In genomic region chr13:112583592-112584277, GRCh38 we compare ENCODE assay signal across 12 cellular contexts. TPM values are rescaled to one million over a fixed set of nuclear protein-coding genes. Genes with fewer than 3 reads are reported as not detected.
A peak's percentile ranks its signal among the peaks of the same experiment; 100 is the strongest.
DNase-seq lines count a peak whose midpoint lies in the region; ATAC-seq, FAIRE-seq and TF ChIP-seq lines count a peak whose summit lies in the region.
"Had no signal": no experiment of that assay in that cellular context is flagged by ENCODE, and none has a peak within 500 bp of the region (broad histone marks: within the 10 kb centered on the region; RNA-seq: fewer than 3 reads in every experiment).

No MANE protein-coding gene starts in this region.

- H3K27ac ChIP-seq in lower lobe of right lung = peak overlapping the region; percentile 46
- no peak overlapping the region for H3K27ac ChIP-seq in CD4-positive, alpha-beta memory T cell (ENCODE audit: low read depth, low read length)
- H3K27ac ChIP-seq in small intestine (ENCODE audit: low read depth in 1 of 2, low read length in 1 of 2) = peak overlapping the region in 1 of 2 donors; percentile 42
- H3K27ac ChIP-seq: thoracic aorta had no signal

- H3K4me1 ChIP-seq in lower lobe of right lung (peaks cover 40% of the 10 kb centered on the region), small intestine (ENCODE audit: control insufficient read depth in 2 of 2, insufficient read depth in 1 of 2, low read depth in 1 of 2, low read length in 1 of 2) (peaks cover 6 to 13% of the 10 kb centered on the region in 2 donors)
- peaks cover 27% of the 10 kb centered on the region for H3K4me1 ChIP-seq in CD4-positive, alpha-beta memory T cell (ENCODE audit: insufficient read depth, low read length)

- H3K4me1 Mint-ChIP-seq in CD4-positive, alpha-beta memory T cell = peaks cover 37 to 72% (median 55%) of the 10 kb centered on the region in 4 donors
- H3K4me1 Mint-ChIP-seq in activated naive CD4-positive, alpha-beta T cell treated with anti-CD3 and anti-CD28 coated beads, Interleukin-2, amount 10 ng/mL, durations not matched to agents 7 days and 5 days = peaks cover 38% of the 10 kb centered on the region

- peaks cover 7 to 10% of the 10 kb centered on the region in 2 donors for H3K36me3 Mint-ChIP-seq in CD4-positive, alpha-beta memory T cell
- peaks cover 24% of the 10 kb centered on the region for H3K36me3 Mint-ChIP-seq in activated naive CD4-positive, alpha-beta T cell treated with anti-CD3 and anti-CD28 coated beads, Interleukin-2, amount 10 ng/mL, durations not matched to agents 7 days and 5 days

- POLR2A ChIA-PET in CD4-positive, alpha-beta memory T cell (lab: Charles Lee; ENCODE audit: partially characterized antibody) = no interaction called here

- H3K4me3 ChIP-seq in lower lobe of right lung (no peak overlapping the region), small intestine (ENCODE audit: low read depth in 1 of 2, low read length in 2 of 2) (no peak overlapping the region)
- H3K4me3 ChIP-seq in CD4-positive, alpha-beta memory T cell (ENCODE audit: low read length in 2 of 2) = no peak overlapping the region
- H3K4me3 ChIP-seq: body of pancreas, thoracic aorta had no signal

- intact Hi-C loops in lower lobe of right lung (cut with DNase I) = no loop called here
- intact Hi-C loops in CD4-positive, alpha-beta memory T cell (cut with micrococcal nuclease) = no loop called here

- ATAC-seq in GM18498 (IDR thresholded peaks at IDR 0.05; ENCODE audit: unreplicated experiment) = peak; percentile 43
- ATAC-seq in lower lobe of right lung = peak in 1 of 2 donors; percentile 58
- ATAC-seq: body of pancreas had no signal

- peak overlapping the region in 1 of 7 donors; percentile 37 for H3K27ac Mint-ChIP-seq in CD4-positive, alpha-beta memory T cell
- H3K27ac Mint-ChIP-seq in activated naive CD4-positive, alpha-beta T cell treated with anti-CD3 and anti-CD28 coated beads, Interleukin-2, amount 10 ng/mL, durations not matched to agents 7 days and 5 days = no peak overlapping the region

- 79 to 88% (median 85%) methylated on average over 11 of the region's 11 CpGs for WGBS in small intestine, 3 donors

- CTCF ChIA-PET in CD4-positive, alpha-beta memory T cell (lab: Charles Lee; ENCODE audit: partially characterized antibody) = interaction anchor here (1.5 kb wide), 1 partner anchor 22 kb away, joined by 3 read pairs; no protein-coding TSS in a partner anchor
- CTCF ChIA-PET in activated naive CD4-positive, alpha-beta T cell treated with anti-CD3 and anti-CD28 coated beads, Interleukin-2, amount 10 ng/mL, durations not matched to agents 7 days and 5 days (lab: Charles Lee) = no interaction called here

- DNase-seq in H54 (ENCODE audit: insufficient read length, low spot score) = no peak
- peak; percentile 58 for DNase-seq in NAMALWA (ENCODE audit: low spot score)
- no peak for DNase-seq in lower lobe of right lung
- no peak for DNase-seq in NCI-H774 (lab: John Stamatoyannopoulos, UW)
- no peak for DNase-seq in CD4-positive, alpha-beta memory T cell
- DNase-seq in small intestine = no peak
- no peak for DNase-seq in activated naive CD4-positive, alpha-beta T cell treated with anti-CD3 and anti-CD28 coated beads, Interleukin-2, amount 10 ng/mL, durations not matched to agents 7 days and 5 days
- DNase-seq: T1000 had no signal

- FAIRE-seq in H54 (lab: Jason Lieb, UNC) (peak; percentile 67), small intestine (lab: Jason Lieb, UNC) (no peak)
- FAIRE-seq: G401.6 had no signal

- TF ChIP-seq CTCF in lower lobe of right lung (IDR thresholded peaks at IDR 0.05) = no peak

- H3K9me3 ChIP-seq in lower lobe of right lung (no peaks in the 10 kb centered on the region), small intestine (ENCODE audit: control insufficient read depth, low read depth) (no peaks in the 10 kb centered on the region)
- H3K9me3 ChIP-seq in CD4-positive, alpha-beta memory T cell (ENCODE audit: control insufficient read depth in 1 of 2, low read length in 2 of 2) = no peaks in the 10 kb centered on the region
- H3K9me3 ChIP-seq: body of pancreas, thoracic aorta had no signal

- no peaks in the 10 kb centered on the region for H3K27me3 Mint-ChIP-seq in CD4-positive, alpha-beta memory T cell
- no peaks in the 10 kb centered on the region for H3K27me3 Mint-ChIP-seq in activated naive CD4-positive, alpha-beta T cell treated with anti-CD3 and anti-CD28 coated beads, Interleukin-2, amount 10 ng/mL, durations not matched to agents 7 days and 5 days

- no peaks in the 10 kb centered on the region for H3K36me3 ChIP-seq in lower lobe of right lung
- no peaks in the 10 kb centered on the region for H3K36me3 ChIP-seq in CD4-positive, alpha-beta memory T cell (ENCODE audit: insufficient read depth, low read length)
- H3K36me3 ChIP-seq in small intestine (ENCODE audit: control insufficient read depth in 2 of 2, insufficient read depth in 2 of 2, low read length in 2 of 2) = no peaks in the 10 kb centered on the region
- H3K36me3 ChIP-seq: thoracic aorta had no signal

- H3K27me3 ChIP-seq in lower lobe of right lung (ENCODE audit: low read depth) = no peaks in the 10 kb centered on the region
- no peaks in the 10 kb centered on the region for H3K27me3 ChIP-seq in CD4-positive, alpha-beta memory T cell (ENCODE audit: insufficient read depth, low read length)
- H3K27me3 ChIP-seq in small intestine (ENCODE audit: control insufficient read depth in 2 of 2, insufficient read depth in 2 of 2, low read length in 2 of 2) = no peaks in the 10 kb centered on the region
- H3K27me3 ChIP-seq: body of pancreas had no signal

- no peak for TF ChIP-seq POLR2A in H54 (IDR thresholded peaks at IDR 0.05; ENCODE audit: low read depth, low read length)

- H3K9me3 Mint-ChIP-seq in CD4-positive, alpha-beta memory T cell = peaks cover 0 to 1% (median 0%) of the 10 kb centered on the region in 8 donors
- peaks cover 2% of the 10 kb centered on the region for H3K9me3 Mint-ChIP-seq in activated naive CD4-positive, alpha-beta T cell treated with anti-CD3 and anti-CD28 coated beads, Interleukin-2, amount 10 ng/mL, durations not matched to agents 7 days and 5 days

- H3K4me3 Mint-ChIP-seq in CD4-positive, alpha-beta memory T cell = peak overlapping the region in 1 of 8 donors; percentile 22
- H3K4me3 Mint-ChIP-seq in activated naive CD4-positive, alpha-beta T cell treated with anti-CD3 and anti-CD28 coated beads, Interleukin-2, amount 10 ng/mL, durations not matched to agents 7 days and 5 days = no peak overlapping the region

RNA-seq across cellular contexts. Expression of gene TUBGCP3, which starts 4.2 kb away (rescaled TPM):
- 34.5 TPM for total RNA-seq in lower lobe of right lung
- total RNA-seq in CD4-positive, alpha-beta memory T cell = 10 to 100 TPM; 39.4 to 43.7 TPM
- 10 to 100 TPM; 13.1 to 18.8 TPM for polyA plus RNA-seq in CD4-positive, alpha-beta memory T cell
- 10 to 100 TPM in 2 of 3 donors, 1 to 10 TPM in 1; 5.4 to 13.9 (median 12.5) TPM for polyA plus RNA-seq in small intestine
